Comparison of ENCODE assay signal across 22 cellular contexts in genomic region chr15:39888809-39889208, GRCh38. TPM values are rescaled to one million over a fixed set of nuclear protein-coding genes. Genes with fewer than 3 reads are reported as not detected.
DNase-seq lines count a peak whose midpoint lies in the region; ATAC-seq and TF ChIP-seq lines count a peak whose summit lies in the region.
"Had no signal": no experiment of that assay in that cellular context is flagged by ENCODE, and none has a peak within 500 bp of the region (broad histone marks: within the 10 kb centered on the region; RNA-seq: fewer than 3 reads in every experiment).

No MANE protein-coding gene starts in this region.

- H3K27me3 Mint-ChIP-seq in WTC11 (ENCODE audit: low read depth): no peaks in the 10 kb centered on the region

- H3K36me3 Mint-ChIP-seq in WTC11: peaks cover 16% of the 10 kb centered on the region

- H3K9me3 ChIP-seq in HUES64 (ENCODE audit: insufficient read depth, low read depth, low read length) (no peaks in the 10 kb centered on the region), iPS-20b (ENCODE audit: insufficient read depth, low read depth, low read length) (no peaks in the 10 kb centered on the region)
- H3K9me3 ChIP-seq: A549, heart right ventricle, neutrophil, thyroid gland had no signal

- WGBS in HUES64: 76% methylated on average over 2 of the region's 2 CpGs

- peaks cover 82% of the 10 kb centered on the region for H3K4me1 Mint-ChIP-seq in WTC11
- H3K4me1 Mint-ChIP-seq: activated CD4-positive, alpha-beta T cell treated with anti-CD3 and anti-CD28 coated beads, Interleukin-2, amount 10 ng/mL, durations not matched to agents 7 days and 5 days had no signal

- peak overlapping the region; percentile 64 for H3K9ac ChIP-seq in HUES64 (ENCODE audit: low read depth, low read length)
- H3K9ac ChIP-seq in iPS-20b (ENCODE audit: low read depth, low read length): peak overlapping the region; percentile 77; the same call in 1 of the 2 replicates

- POLR2A ChIA-PET in WTC11 (lab: Charles Lee): interaction anchor here (0.5 to 1.5 kb wide), 3 partner anchors 16 to 31 kb away, joined by 3 to 6 read pairs (median 4); no protein-coding TSS in a partner anchor

- H3K4me3 Mint-ChIP-seq in WTC11: peak overlapping the region; percentile 11; the same call in 1 of the 2 replicates
- H3K4me3 Mint-ChIP-seq: activated CD4-positive, alpha-beta T cell treated with anti-CD3 and anti-CD28 coated beads, Interleukin-2, amount 10 ng/mL, durations not matched to agents 7 days and 5 days had no signal

- H3K27me3 ChIP-seq in HUES64 (ENCODE audit: insufficient read depth, low read length) (no peaks in the 10 kb centered on the region), iPS-20b (ENCODE audit: insufficient read depth, low read length) (no peaks in the 10 kb centered on the region)
- H3K27me3 ChIP-seq: neutrophil, thyroid gland had no signal

- CTCF ChIA-PET in WTC11 (lab: Charles Lee): interaction anchor here (0.7 to 2.5 kb wide), 10 partner anchors 10 to 101 kb away, joined by 3 to 21 read pairs (median 6); partner anchors contain the start of gene EIF2AK4

- H3K4me3 ChIP-seq in HUES64 (ENCODE audit: low read length) (no peak overlapping the region), iPS-20b (ENCODE audit: low read length) (peak overlapping the region; percentile 16; the same call in 1 of the 2 replicates)
- H3K4me3 ChIP-seq: A549, heart right ventricle, thyroid gland had no signal

- H3K27ac ChIP-seq in 22Rv1: peak overlapping the region; percentile 73
- H3K27ac ChIP-seq in HUES64 (ENCODE audit: low read depth, low read length): peak overlapping the region; percentile 99
- H3K27ac ChIP-seq in iPS-20b (ENCODE audit: low read length): peak overlapping the region; percentile 70
- H3K27ac ChIP-seq: A549, heart right ventricle, neutrophil, thyroid gland had no signal

- H3K9me3 Mint-ChIP-seq in WTC11: no peaks in the 10 kb centered on the region
- H3K9me3 Mint-ChIP-seq: activated CD4-positive, alpha-beta T cell treated with anti-CD3 and anti-CD28 coated beads, Interleukin-2, amount 10 ng/mL, durations not matched to agents 7 days and 5 days had no signal

- peak overlapping the region; percentile 100 for H3K27ac Mint-ChIP-seq in WTC11
- H3K27ac Mint-ChIP-seq: activated CD4-positive, alpha-beta T cell treated with anti-CD3 and anti-CD28 coated beads, Interleukin-2, amount 10 ng/mL, durations not matched to agents 7 days and 5 days had no signal

- TF ChIP-seq CTCF in 22Rv1 (IDR thresholded peaks at IDR 0.05) (no peak; the same call in 1 of the 2 replicates), WTC11 (IDR thresholded peaks at IDR 0.05) (no peak)

- H3K4me1 ChIP-seq in HUES64 (ENCODE audit: insufficient read depth, low read length): peaks cover 77% of the 10 kb centered on the region
- H3K4me1 ChIP-seq in iPS-20b (ENCODE audit: insufficient read depth, low read length): peaks cover 72% of the 10 kb centered on the region
- H3K4me1 ChIP-seq: A549, heart right ventricle, thyroid gland had no signal

- DNase-seq in WTC11 (ENCODE audit: low spot score) (no peak), NOMO-1 treated with DMSO at 0.1 percent for 48 hours (lab: John Stamatoyannopoulos, UW; ENCODE audit: unreplicated experiment) (no peak), hypothalamus (lab: John Stamatoyannopoulos, UW) (no peak)
- no peak for DNase-seq in stimulated activated CD4-positive, alpha-beta T cell treated with anti-CD3 and anti-CD28 coated beads, Interleukin-15, amount 100 ng/mL, for 24 hours
- DNase-seq: activated CD4-positive, alpha-beta T cell treated with anti-CD3 and anti-CD28 coated beads, Interleukin-2, amount 10 ng/mL, durations not matched to agents 7 days and 5 days; activated CD8-positive, alpha-beta memory T cell treated with anti-CD3 and anti-CD28 coated beads, Interleukin-2, amount 50 U/mL, for 48 hours; anterior cingulate cortex; DMS53; HCEC 1CT; heart right ventricle; left cardiac atrium; NCI-H1930; NCI-H446 treated with DMSO at 0.1 percent for 48 hours; NK-92 treated with Interleukin-12 subunit alpha and Interleukin-12 subunit beta, amount 100 ng/mL, for 24 hours; retina; thyroid gland had no signal

- ATAC-seq in WTC11 (no peak), GM21717 (IDR thresholded peaks at IDR 0.05; ENCODE audit: unreplicated experiment) (no peak)
- ATAC-seq: heart right ventricle, left cardiac atrium had no signal

- H3K36me3 ChIP-seq in HUES64 (ENCODE audit: insufficient read depth, low read length) (0 out of 2 replicates have a peak, but pooled peaks cover 2% of the 10 kb centered on the region), iPS-20b (ENCODE audit: insufficient read depth, low read depth, low read length) (peaks cover 17% of the 10 kb centered on the region; the same call in 1 of the 2 replicates)
- H3K36me3 ChIP-seq: heart right ventricle, neutrophil, thyroid gland had no signal

TF ChIP-seq in WTC11, 78 proteins besides CTCF, POLR2A, EP300 and RAD21:
- TF ChIP-seq ATF2 (CRISPR knock-in tag; IDR thresholded peaks at IDR 0.05; ENCODE audit: borderline replicate concordance, low read depth): no peak
- TF ChIP-seq ZSCAN18 (CRISPR knock-in tag; IDR thresholded peaks at IDR 0.05): 0 out of 2 replicates have a peak, but pooled peaks have one; percentile 49

RNA-seq across cellular contexts. Expression of gene GPR176, which starts 31.3 kb away (rescaled TPM):
- 56.6 TPM for polyA plus RNA-seq in HUES64 (2013, experiment 1 of 2)
- 50.8 TPM for polyA plus RNA-seq in HUES64 (2013, experiment 2 of 2)
- total RNA-seq in WTC11 (2021): 117 to 131 TPM (median 127 TPM) in 3 replicates
- total RNA-seq: activated CD4-positive, alpha-beta T cell treated with anti-CD3 and anti-CD28 coated beads, Interleukin-2, amount 10 ng/mL, durations not matched to agents 7 days and 5 days had no signal

RNA-seq across cellular contexts. Expression of gene EIF2AK4, which starts 45.1 kb away (rescaled TPM):
- polyA plus RNA-seq in HUES64 (2013, experiment 1 of 2): 60.4 TPM
- 62.4 TPM for polyA plus RNA-seq in HUES64 (2013, experiment 2 of 2)
- 89.1 to 93.2 TPM (median 90.7 TPM) in 3 replicates for total RNA-seq in WTC11 (2021)
